ENCODE assay signal across 22 cellular contexts in the genomic region with DNA sequence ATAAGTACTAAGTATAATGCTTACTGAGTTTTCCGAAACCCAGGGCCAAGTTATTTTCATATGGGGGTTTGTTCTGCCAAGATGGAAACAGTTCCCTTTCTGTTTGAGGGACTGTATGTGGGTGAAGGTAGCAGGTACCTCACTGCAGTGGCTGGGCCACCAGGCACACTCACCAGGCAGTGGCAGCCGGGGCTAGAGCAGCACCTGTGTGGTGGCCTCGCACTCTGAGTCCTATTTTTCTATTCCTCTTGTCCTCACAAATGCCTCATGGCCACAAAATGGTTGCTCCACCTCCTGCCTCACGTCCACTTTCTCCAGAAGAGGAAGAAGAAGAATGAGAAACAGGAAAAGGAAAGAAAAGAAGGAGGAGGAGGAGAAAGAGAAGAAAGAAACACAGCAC.
"Had no signal": no experiment of that assay in that cellular context is flagged by ENCODE, and none has a peak within 500 bp of the region (broad histone marks: within the 10 kb centered on the region; RNA-seq: fewer than 3 reads in every experiment).

No MANE protein-coding gene starts in this region.

- H3K9me3 Mint-ChIP-seq: activated CD8-positive, alpha-beta T cell treated with anti-CD3 and anti-CD28 coated beads for 36 hours; activated naive CD4-positive, alpha-beta T cell treated with anti-CD3 and anti-CD28 coated beads, Interleukin-2, amount 10 ng/mL, durations not matched to agents 7 days and 5 days; activated T-helper 17 cell treated with anti-CD3 and anti-CD28 coated beads, Interleukin-2, amount 50 U/mL, for 72 hours; T-helper 1 cell treated with Interleukin-12 subunit alpha and Interleukin-12 subunit beta and Interleukin-4 antibody, amounts not matched to agents 30 μg/mL and 1 μg/mL, for 36 hours had no signal

- ATAC-seq: activated CD4-positive, CD25-positive, alpha-beta regulatory T cell treated with anti-CD3 and anti-CD28 coated beads, Interleukin-2, amount 50 U/mL, for 24 hours; activated CD8-positive, alpha-beta T cell treated with anti-CD3 and anti-CD28 coated beads for 36 hours; activated T-helper 17 cell treated with anti-CD3 and anti-CD28 coated beads, Interleukin-2, amount 50 U/mL, for 72 hours; PC-3; SK-N-SH treated with all-trans-retinoic acid at 6 μM for 48 hours had no signal

- H3K9me3 ChIP-seq: breast epithelium, SJSA1 had no signal

- H3K4me3 ChIP-seq: breast epithelium, SJSA1 had no signal

- H3K36me3 Mint-ChIP-seq: activated naive CD4-positive, alpha-beta T cell treated with anti-CD3 and anti-CD28 coated beads, Interleukin-2, amount 10 ng/mL, durations not matched to agents 7 days and 5 days had no signal

- H3K27ac Mint-ChIP-seq: activated CD8-positive, alpha-beta T cell treated with anti-CD3 and anti-CD28 coated beads for 36 hours; activated naive CD4-positive, alpha-beta T cell treated with anti-CD3 and anti-CD28 coated beads, Interleukin-2, amount 10 ng/mL, durations not matched to agents 7 days and 5 days; activated T-helper 17 cell treated with anti-CD3 and anti-CD28 coated beads, Interleukin-2, amount 50 U/mL, for 72 hours; T-helper 1 cell treated with Interleukin-12 subunit alpha and Interleukin-12 subunit beta and Interleukin-4 antibody, amounts not matched to agents 30 μg/mL and 1 μg/mL, for 36 hours had no signal

- H3K4me1 Mint-ChIP-seq: activated naive CD4-positive, alpha-beta T cell treated with anti-CD3 and anti-CD28 coated beads, Interleukin-2, amount 10 ng/mL, durations not matched to agents 7 days and 5 days; activated T-helper 17 cell treated with anti-CD3 and anti-CD28 coated beads, Interleukin-2, amount 50 U/mL, for 72 hours had no signal

- DNase-seq: activated CD4-positive, alpha-beta T cell treated with anti-CD3 and anti-CD28 coated beads for 4 hours; activated CD8-positive, alpha-beta T cell treated with anti-CD3 and anti-CD28 coated beads for 36 hours; activated gamma-delta T cell; activated naive CD4-positive, alpha-beta T cell treated with anti-CD3 and anti-CD28 coated beads, Interleukin-2, amount 10 ng/mL, durations not matched to agents 7 days and 5 days; activated T-cell treated with anti-CD3 and anti-CD28 coated beads for 4 hours; activated T-cell treated with anti-CD3 and anti-CD28 coated beads, Interleukin-2, amount 50 U/mL, for 48 hours; Kasumi-1; NCI-H1105 treated with DMSO at 0.1 percent for 48 hours; NCI-H1436 treated with DMSO at 0.1 percent for 48 hours; NCI-H187; NCI-H2081 treated with DMSO at 0.1 percent for 48 hours; NCI-H446; NCI-H524; PC-3; SHP77 had no signal

- H3K4me1 ChIP-seq: breast epithelium, SJSA1 had no signal

- FAIRE-seq: RCC 7860 had no signal

- H3K4me3 Mint-ChIP-seq: activated CD8-positive, alpha-beta T cell treated with anti-CD3 and anti-CD28 coated beads for 36 hours; activated naive CD4-positive, alpha-beta T cell treated with anti-CD3 and anti-CD28 coated beads, Interleukin-2, amount 10 ng/mL, durations not matched to agents 7 days and 5 days; activated T-helper 17 cell treated with anti-CD3 and anti-CD28 coated beads, Interleukin-2, amount 50 U/mL, for 72 hours; T-helper 1 cell treated with Interleukin-12 subunit alpha and Interleukin-12 subunit beta and Interleukin-4 antibody, amounts not matched to agents 30 μg/mL and 1 μg/mL, for 36 hours had no signal

- H3K36me3 ChIP-seq: breast epithelium, SJSA1 had no signal

- H3K27ac ChIP-seq: breast epithelium, SJSA1 had no signal
